7 cellular contexts compared by ENCODE assay signal in genomic region chr16:56989988-56990387, GRCh38. TPM values are rescaled to one million over a fixed set of nuclear protein-coding genes. Genes with fewer than 3 reads are reported as not detected.
DNase-seq lines count a peak whose midpoint lies in the region; ATAC-seq, FAIRE-seq and TF ChIP-seq lines count a peak whose summit lies in the region.

No MANE protein-coding gene starts in this region.

- H3K36me3 ChIP-seq in HUES64 (ENCODE audit: insufficient read depth, low read length) (no peaks in the 10 kb centered on the region), keratinocyte (ENCODE audit: control insufficient read depth in 2 of 2, extremely low read depth in 1 of 2, insufficient read depth in 2 of 2, low read length in 2 of 2) (no peaks in the 10 kb centered on the region), stomach (no peaks in the 10 kb centered on the region)

- H3K9me3 ChIP-seq in HUES64 (ENCODE audit: insufficient read depth, low read depth, low read length) (no peaks in the 10 kb centered on the region), keratinocyte (ENCODE audit: control insufficient read depth, low read depth, low read length) (no peaks in the 10 kb centered on the region), stomach (no peaks in the 10 kb centered on the region)

- peaks cover 7% of the 10 kb centered on the region for H3K79me2 ChIP-seq in keratinocyte (ENCODE audit: control insufficient read depth, insufficient read depth, low read length)

- no peak for ATAC-seq in GM18505 (IDR thresholded peaks at IDR 0.05; ENCODE audit: unreplicated experiment)

- DNase-seq in keratinocyte (ENCODE audit: low read depth, low spot score): no peak
- no peak for DNase-seq in stomach
- no peak for DNase-seq in occipital lobe (lab: John Stamatoyannopoulos, UW)
- no peak for DNase-seq in NCI-H524 treated with DMSO at 0.1 percent for 48 hours (lab: John Stamatoyannopoulos, UW)

- H3K27ac ChIP-seq in HUES64 (ENCODE audit: low read depth, low read length) (no peak overlapping the region), keratinocyte (ENCODE audit: control insufficient read depth, insufficient read depth, low read length) (peak overlapping the region; percentile 61), stomach (peak overlapping the region in 4 of 5 donors; percentile 82 to 91 (median 88))

- 70% methylated on average over 7 of the region's 7 CpGs for WGBS in HUES64
- 8 to 15% (median 13%) methylated on average over 7 of the region's 7 CpGs for WGBS in stomach, 5 donors

- H3K27me3 ChIP-seq in HUES64 (ENCODE audit: insufficient read depth, low read length): peaks cover 41% of the 10 kb centered on the region
- no peaks in the 10 kb centered on the region for H3K27me3 ChIP-seq in keratinocyte (ENCODE audit: control insufficient read depth, extremely low read depth, insufficient read depth, low read length)
- H3K27me3 ChIP-seq in stomach: no peaks in the 10 kb centered on the region

- no peaks in the 10 kb centered on the region for H3K9me1 ChIP-seq in keratinocyte (ENCODE audit: control insufficient read depth, extremely low read depth, insufficient read depth, low read length)

- no peak for FAIRE-seq in keratinocyte (lab: Jason Lieb, UNC)

- intact Hi-C loops in stomach (cut with DNase I; ENCODE audit: low total_unique reads): no loop called here

- peaks cover 63% of the 10 kb centered on the region for H3K4me1 Mint-ChIP-seq in activated naive CD8-positive, alpha-beta T cell (ENCODE audit: low read depth)

- peak overlapping the region; percentile 100 for H3K4me2 ChIP-seq in keratinocyte (ENCODE audit: control insufficient read depth, extremely low read depth, insufficient read depth, low read depth, low read length)

- H3K27me3 Mint-ChIP-seq in activated naive CD8-positive, alpha-beta T cell: no peaks in the 10 kb centered on the region

- peak overlapping the region; percentile 96 for H3K4me3 Mint-ChIP-seq in activated naive CD8-positive, alpha-beta T cell

- no peak overlapping the region; the same call in 1 of the 2 replicates for H3K9ac ChIP-seq in HUES64 (ENCODE audit: low read depth, low read length)
- H3K9ac ChIP-seq in keratinocyte (ENCODE audit: control insufficient read depth, extremely low read depth, insufficient read depth, low read length): peak overlapping the region; percentile 83

- H3K9me3 Mint-ChIP-seq in activated naive CD8-positive, alpha-beta T cell (ENCODE audit: low read depth): no peaks in the 10 kb centered on the region

- no peak for TF ChIP-seq CTCF in keratinocyte (optimal IDR thresholded peaks at IDR 0.05 in 1 of 3, IDR thresholded peaks at IDR 0.05 in 1 of 3, conservative IDR thresholded peaks at IDR 0.05 in 1 of 3; ENCODE audit: extremely low read depth in 1 of 3, insufficient read depth in 2 of 3, low read length in 3 of 3)
- TF ChIP-seq CTCF in stomach (IDR thresholded peaks at IDR 0.05): no peak

- H4K20me1 ChIP-seq in keratinocyte (ENCODE audit: control insufficient read depth, extremely low read depth, insufficient read depth, low read length): no peaks in the 10 kb centered on the region

- peak overlapping the region; percentile 94 for H2AFZ ChIP-seq in keratinocyte (ENCODE audit: control insufficient read depth, low read length)

- H3K4me3 ChIP-seq in HUES64 (ENCODE audit: low read length) (peak overlapping the region; percentile 62), keratinocyte (ENCODE audit: control insufficient read depth in 2 of 3, extremely low read depth in 1 of 3, insufficient read depth in 2 of 3, low read depth in 1 of 3, low read length in 3 of 3) (peak overlapping the region; percentile 75 to 87 (median 84)), stomach (peak overlapping the region; percentile 74 to 87 (median 78))

- H3K4me1 ChIP-seq in HUES64 (ENCODE audit: insufficient read depth, low read length) (no peaks in the 10 kb centered on the region), keratinocyte (ENCODE audit: control insufficient read depth, extremely low read depth, insufficient read depth, low read length) (peaks cover 39% of the 10 kb centered on the region), stomach (peaks cover 10 to 73% (median 40%) of the 10 kb centered on the region in 4 donors)

- H3K27ac Mint-ChIP-seq in activated naive CD8-positive, alpha-beta T cell: peak overlapping the region; percentile 100

- TF ChIP-seq EP300 in stomach (IDR thresholded peaks at IDR 0.05): no peak

- dilution Hi-C loops in keratinocyte (cut with MboI; ENCODE audit: extremely low pct_ligation_motif_present, low sequenced_read_pairs): no loop called here

- no peak for TF ChIP-seq POLR2A in stomach (IDR thresholded peaks at IDR 0.05)
- TF ChIP-seq POLR2A in GM18505 (IDR thresholded peaks at IDR 0.05; ENCODE audit: borderline replicate concordance, extremely low read depth, insufficient read depth, insufficient read length): no peak

- peaks cover 45% of the 10 kb centered on the region for H3K36me3 Mint-ChIP-seq in activated naive CD8-positive, alpha-beta T cell

RNA-seq across cellular contexts. Expression of gene NLRC5, which starts 0.6 kb away (rescaled TPM):
- polyA plus RNA-seq in HUES64 (2013, experiment 1 of 2): 0.50 TPM
- polyA plus RNA-seq in HUES64 (2013, experiment 2 of 2): 0.19 TPM
- 7.7 to 10.7 TPM (median 7.8 TPM) in 3 replicates for polyA plus RNA-seq in keratinocyte
- 5.9 TPM for polyA plus RNA-seq in keratinocyte (2011; ENCODE audit: low read depth)
- 4.6 and 5.2 TPM in 2 replicates for polyA plus RNA-seq in keratinocyte (2011; cell fraction: cytosol; rRNA removed)
- 25.7 and 36.9 TPM in 2 replicates for polyA plus RNA-seq in keratinocyte (2011; cell fraction: nucleus; rRNA removed)
- polyA plus RNA-seq in keratinocyte (2012; ENCODE audit: low replicate concordance): 6.5 and 8.1 TPM in 2 replicates
- polyA minus RNA-seq in keratinocyte: 20.3 to 37.4 TPM (median 28.2 TPM) in 3 replicates
- 6.9 TPM for polyA minus RNA-seq in keratinocyte (2011; cell fraction: cytosol; rRNA and poly(A)+ RNA removed)
- 24.4 and 31.2 TPM in 2 replicates for polyA minus RNA-seq in keratinocyte (2011; cell fraction: nucleus; rRNA and poly(A)+ RNA removed)
- 100 to 1,000 TPM in 1 of 5 donors, 10 to 100 TPM in 4; 12.5 to 265 (median 40.2) TPM for total RNA-seq in stomach
- polyA plus RNA-seq in stomach: 10 to 100 TPM; 11.7 to 24.5 (median 14.2) TPM
- 2.0 TPM for total RNA-seq in occipital lobe

RNA-seq across cellular contexts. Expression of gene CETP, which starts 28.2 kb away (rescaled TPM):
- not detected for polyA plus RNA-seq in HUES64 (2013, experiment 1 of 2)
- not detected for polyA plus RNA-seq in HUES64 (2013, experiment 2 of 2)
- polyA plus RNA-seq in keratinocyte (not detected in 3 replicates), stomach (under 1 TPM; 0.18 to 0.46 (median 0.19) TPM)
- not detected for polyA plus RNA-seq in keratinocyte (2011; ENCODE audit: low read depth)
- polyA plus RNA-seq in keratinocyte (2011; cell fraction: cytosol; rRNA removed): not detected in 2 replicates
- not detected in 2 replicates for polyA plus RNA-seq in keratinocyte (2011; cell fraction: nucleus; rRNA removed)
- polyA plus RNA-seq in keratinocyte (2012; ENCODE audit: low replicate concordance): not detected in 2 replicates
- polyA minus RNA-seq in keratinocyte: not detected in 3 replicates
- polyA minus RNA-seq in keratinocyte (2011; cell fraction: cytosol; rRNA and poly(A)+ RNA removed): not detected
- polyA minus RNA-seq in keratinocyte (2011; cell fraction: nucleus; rRNA and poly(A)+ RNA removed): not detected in 2 replicates
- total RNA-seq in stomach (1 to 10 TPM in 1 of 5 donors, not detected in 4; 2.9 TPM), occipital lobe (0.62 TPM)

RNA-seq across cellular contexts. Expression of gene HERPUD1, which starts 58.0 kb away (rescaled TPM):
- 20.7 TPM for polyA plus RNA-seq in HUES64 (2013, experiment 1 of 2)
- polyA plus RNA-seq in HUES64 (2013, experiment 2 of 2): 20.1 TPM
- polyA plus RNA-seq in keratinocyte (138 to 183 TPM (median 151 TPM) in 3 replicates), stomach (10 to 100 TPM; 40.4 to 63.7 (median 57.9) TPM)
- polyA plus RNA-seq in keratinocyte (2011; ENCODE audit: low read depth): 143 TPM
- 79.3 and 139 TPM in 2 replicates for polyA plus RNA-seq in keratinocyte (2011; cell fraction: cytosol; rRNA removed)
- 164 and 170 TPM in 2 replicates for polyA plus RNA-seq in keratinocyte (2011; cell fraction: nucleus; rRNA removed)
- polyA plus RNA-seq in keratinocyte (2012; ENCODE audit: low replicate concordance): 62.1 and 175 TPM in 2 replicates
- 112 to 239 TPM (median 112 TPM) in 3 replicates for polyA minus RNA-seq in keratinocyte
- 124 TPM for polyA minus RNA-seq in keratinocyte (2011; cell fraction: cytosol; rRNA and poly(A)+ RNA removed)
- 115 and 183 TPM in 2 replicates for polyA minus RNA-seq in keratinocyte (2011; cell fraction: nucleus; rRNA and poly(A)+ RNA removed)
- total RNA-seq in stomach (100 to 1,000 TPM in 3 of 5 donors, 10 to 100 TPM in 1, 1 to 10 TPM in 1; 2.6 to 329 (median 190) TPM), occipital lobe (49.8 TPM)
